In the genomic region with DNA sequence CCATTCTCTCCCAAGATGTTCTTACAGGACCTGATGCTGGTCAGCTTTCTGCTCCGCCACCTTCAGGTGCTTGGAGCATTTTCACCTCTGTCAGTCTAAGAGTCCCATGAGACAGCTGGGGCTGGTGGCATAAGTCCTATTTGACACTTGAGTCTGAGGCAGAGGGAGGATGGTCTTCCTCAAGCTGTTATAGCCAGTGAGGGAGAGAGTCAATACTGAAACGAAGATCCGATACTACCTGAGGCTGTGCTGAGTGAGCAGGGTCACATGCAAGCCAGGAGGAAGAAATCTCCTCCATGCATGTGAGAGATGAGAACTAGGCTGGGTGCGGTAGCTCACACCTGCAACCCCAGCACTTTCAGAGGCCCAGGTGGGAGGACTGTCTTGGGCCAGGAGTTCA, we compare ENCODE assay signal across 24 cellular contexts. TPM values are rescaled to one million over a fixed set of nuclear protein-coding genes. Genes with fewer than 3 reads are reported as not detected.
DNase-seq lines count a peak whose midpoint lies in the region; ATAC-seq and TF ChIP-seq lines count a peak whose summit lies in the region.
"Had no signal": no experiment of that assay in that cellular context is flagged by ENCODE, and none has a peak within 500 bp of the region (broad histone marks: within the 10 kb centered on the region; RNA-seq: fewer than 3 reads in every experiment).

No MANE protein-coding gene starts in this region.

- no peak overlapping the region for H3K56ac ChIP-seq in IMR-90 (ENCODE audit: extremely low read depth, insufficient read depth, low read length)

- H2BK20ac ChIP-seq in IMR-90 (ENCODE audit: low read depth, low read length): no peak overlapping the region

- H3K79me1 ChIP-seq in IMR-90 (ENCODE audit: low read depth in 1 of 2, low read length in 2 of 2): peaks cover 16 to 18% of the 10 kb centered on the region in 2 experiments

- H3K9ac ChIP-seq in IMR-90 (ENCODE audit: low read depth, low read length) (no peak overlapping the region), SK-N-SH (no peak overlapping the region)

- no peak for DNase-seq in activated CD8-positive, alpha-beta memory T cell treated with anti-CD3 and anti-CD28 coated beads, Interleukin-2, amount 10 ng/mL, durations not matched to agents 7 days and 5 days
- no peak for DNase-seq in activated CD8-positive, alpha-beta memory T cell treated with anti-CD3 and anti-CD28 coated beads, Interleukin-2, amount 50 U/mL, for 4 hours
- no peak for DNase-seq in IMR-90
- DNase-seq in RWPE1 (ENCODE audit: low spot score): no peak
- peak; percentile 10 for DNase-seq in osteoblast (ENCODE audit: insufficient read length, low spot score, missing footprints)
- DNase-seq in MV-4-11 (lab: John Stamatoyannopoulos, UW): no peak
- DNase-seq in NAMALWA (ENCODE audit: low spot score): no peak
- no peak for DNase-seq in SK-N-SH
- DNase-seq: ACHN, BE2C, DMS153, DND-41, MG63, NCI-H1092, NCI-H1417 treated with DMSO at 0.1 percent for 48 hours, NCI-H1694 treated with DMSO at 0.1 percent for 48 hours, NCI-H2081, NCI-H2227 treated with DMSO at 0.1 percent for 48 hours, NCI-H526 treated with DMSO at 0.1 percent for 48 hours, SJCRH30 had no signal

- no peaks in the 10 kb centered on the region for H3K9me3 ChIP-seq in IMR-90 (ENCODE audit: control insufficient read depth, insufficient read depth, low read length)
- no peaks in the 10 kb centered on the region for H3K9me3 ChIP-seq in osteoblast (ENCODE audit: low read depth, low read length)
- H3K9me3 ChIP-seq in SK-N-SH: no peaks in the 10 kb centered on the region
- H3K9me3 ChIP-seq: BE2C, MG63, SJCRH30 had no signal

- BruUV-seq in IMR-90 (replicated peaks; lab: Mats Ljungman, UMichigan): no TSS peak

- TF ChIP-seq CTCF in IMR-90 (conservative IDR thresholded peaks at IDR 0.05; ENCODE audit: low read depth, low read length): no peak
- TF ChIP-seq CTCF in RWPE1 (conservative IDR thresholded peaks at IDR 0.05; ENCODE audit: low read depth): no peak
- TF ChIP-seq CTCF in osteoblast (IDR thresholded peaks at IDR 0.05; ENCODE audit: extremely low read depth, low read depth, low read length): no peak
- TF ChIP-seq CTCF in SK-N-SH (IDR thresholded peaks at IDR 0.05): no peak

- H3K36me3 Mint-ChIP-seq in activated CD8-positive, alpha-beta memory T cell treated with anti-CD3 and anti-CD28 coated beads, Interleukin-2, amount 10 ng/mL, durations not matched to agents 7 days and 5 days: peaks cover 13% of the 10 kb centered on the region

- H3K27ac ChIP-seq in IMR-90 (ENCODE audit: insufficient read depth, low read length) (no peak overlapping the region), RWPE1 (peak overlapping the region; percentile 42; the same call in 1 of the 2 replicates), osteoblast (ENCODE audit: low read depth, low read length) (no peak overlapping the region), SK-N-SH (ENCODE audit: low read depth in 2 of 2, low read length in 1 of 2) (no peak overlapping the region)
- H3K27ac ChIP-seq: 22Rv1, HL-60, SJCRH30 had no signal

- H3K18ac ChIP-seq in IMR-90 (ENCODE audit: low read depth, low read length): no peak overlapping the region

- no peaks in the 10 kb centered on the region for H3K9me1 ChIP-seq in IMR-90 (ENCODE audit: insufficient read depth, low read length)

- no peaks in the 10 kb centered on the region for H3K27me3 ChIP-seq in IMR-90 (ENCODE audit: control insufficient read depth, insufficient read depth, low read length)
- H3K27me3 ChIP-seq in osteoblast (ENCODE audit: insufficient read depth, low read length): no peaks in the 10 kb centered on the region
- H3K27me3 ChIP-seq in SK-N-SH (ENCODE audit: insufficient read depth): no peaks in the 10 kb centered on the region
- H3K27me3 ChIP-seq: BE2C, MG63, SJCRH30 had no signal

- in situ Hi-C loops in IMR-90 (cut with MboI; ENCODE audit: low sequenced_read_pairs): no loop called here

- WGBS in IMR-90 (ENCODE audit: extremely low coverage in 2 of 2, insufficient read length in 1 of 2), 2 experiments: 100% methylated on average over 1 of the region's 4 CpGs; no CpG with 5 or more reads in 1 of the 2 experiments
- 97% methylated on average over 4 of the region's 4 CpGs for WGBS in SK-N-SH (ENCODE audit: low lambda C conversion rate)

- peak overlapping the region; percentile 15 for H3K27ac Mint-ChIP-seq in activated CD8-positive, alpha-beta memory T cell treated with anti-CD3 and anti-CD28 coated beads, Interleukin-2, amount 10 ng/mL, durations not matched to agents 7 days and 5 days
- H3K27ac Mint-ChIP-seq: CD14-positive monocyte had no signal

- H2AK9ac ChIP-seq in IMR-90 (replicated peaks; ENCODE audit: low read depth, low read length, poor library complexity): peak overlapping the region; percentile 34

- H2AFZ ChIP-seq in IMR-90 (replicated peaks; ENCODE audit: low read length, poor library complexity): no peak overlapping the region
- no peak overlapping the region for H2AFZ ChIP-seq in osteoblast (ENCODE audit: low read length)
- H2AFZ ChIP-seq in SK-N-SH (ENCODE audit: low read depth): no peak overlapping the region

- H3K4me2 ChIP-seq in IMR-90 (ENCODE audit: low read depth, low read length) (no peak overlapping the region), osteoblast (ENCODE audit: insufficient read depth, low read length) (no peak overlapping the region), SK-N-SH (no peak overlapping the region)

- H3K4ac ChIP-seq in IMR-90 (ENCODE audit: low read depth, low read length): no peak overlapping the region

- no peak overlapping the region for H4K8ac ChIP-seq in IMR-90 (ENCODE audit: low read depth in 2 of 2, low read length in 2 of 2)

- H3K36me3 ChIP-seq in IMR-90 (ENCODE audit: control insufficient read depth, insufficient read depth, low read length) (peaks cover 35% of the 10 kb centered on the region), osteoblast (ENCODE audit: insufficient read depth, low read length) (peaks cover 43% of the 10 kb centered on the region), SK-N-SH (replicated peaks in 1 of 2; ENCODE audit: control insufficient read depth in 1 of 2, insufficient read depth in 2 of 2, low read length in 1 of 2) (peaks cover 8 to 39% of the 10 kb centered on the region in 2 experiments)
- H3K36me3 ChIP-seq: BE2C, SJCRH30 had no signal

- no peak overlapping the region for H2BK5ac ChIP-seq in IMR-90 (ENCODE audit: low read depth, low read length, poor library complexity, severe bottlenecking)

- H3K14ac ChIP-seq in IMR-90 (replicated peaks; ENCODE audit: low read depth, low read length): no peak overlapping the region

- no peak overlapping the region for H2BK120ac ChIP-seq in IMR-90 (ENCODE audit: low read depth, low read length)

- no peak overlapping the region for H3K4me3 Mint-ChIP-seq in activated CD8-positive, alpha-beta memory T cell treated with anti-CD3 and anti-CD28 coated beads, Interleukin-2, amount 10 ng/mL, durations not matched to agents 7 days and 5 days
- H3K4me3 Mint-ChIP-seq: CD14-positive monocyte had no signal

- POLR2A ChIA-PET in IMR-90 (lab: Charles Lee; ENCODE audit: unreplicated experiment): no interaction called here
- POLR2A ChIA-PET in RWPE1 (lab: Yijun Ruan, JAX; ENCODE audit: low non-redundant PET): interaction anchor here (0.5 kb wide), 1 partner anchor 723 kb away, joined by 3 read pairs; no protein-coding TSS in a partner anchor
- POLR2A ChIA-PET in SK-N-SH (lab: Yijun Ruan, JAX): interaction anchor here (1.2 kb wide), 1 partner anchor 23 kb away, joined by 4 read pairs; no protein-coding TSS in a partner anchor

- H3K23ac ChIP-seq in IMR-90 (ENCODE audit: low read depth, low read length): no peak overlapping the region

- dilution Hi-C loops in IMR-90 (cut with HindIII; ENCODE audit: low sequenced_read_pairs, unreplicated experiment): no loop called here

- H3K4me1 ChIP-seq in IMR-90 (ENCODE audit: control insufficient read depth, insufficient read depth, low read length): peaks cover 4% of the 10 kb centered on the region; the same call in 1 of the 2 replicates
- peaks cover 10% of the 10 kb centered on the region for H3K4me1 ChIP-seq in osteoblast (ENCODE audit: insufficient read depth, low read length)
- peaks cover 8% of the 10 kb centered on the region in 2 experiments; a peak in 3 of 4 replicates for H3K4me1 ChIP-seq in SK-N-SH (ENCODE audit: control insufficient read depth in 1 of 2, insufficient read depth in 2 of 2, low read depth in 1 of 2, low read length in 1 of 2)
- H3K4me1 ChIP-seq: BE2C, SJCRH30 had no signal

- no peaks in the 10 kb centered on the region for H3K9me2 ChIP-seq in SK-N-SH

- no peak for TF ChIP-seq RAD21 in IMR-90 (IDR thresholded peaks at IDR 0.05; ENCODE audit: low read length)
- TF ChIP-seq RAD21 in SK-N-SH (IDR thresholded peaks at IDR 0.05; ENCODE audit: low read length): no peak

- H3K4me3 ChIP-seq in IMR-90 (ENCODE audit: insufficient read depth, low read depth, low read length) (no peak overlapping the region), osteoblast (ENCODE audit: insufficient read depth, low read length) (no peak overlapping the region), SK-N-SH (ENCODE audit: low read depth in 2 of 2, low read length in 1 of 2) (no peak overlapping the region)
- H3K4me3 ChIP-seq: MG63, SJCRH30 had no signal

- no peaks in the 10 kb centered on the region for H3K9me3 Mint-ChIP-seq in activated CD8-positive, alpha-beta memory T cell treated with anti-CD3 and anti-CD28 coated beads, Interleukin-2, amount 10 ng/mL, durations not matched to agents 7 days and 5 days (ENCODE audit: low read depth)
- H3K9me3 Mint-ChIP-seq: CD14-positive monocyte had no signal

- ATAC-seq in activated CD8-positive, alpha-beta memory T cell treated with anti-CD3 and anti-CD28 coated beads, Interleukin-2, amount 10 ng/mL, durations not matched to agents 7 days and 5 days: no peak
- ATAC-seq in IMR-90 (ENCODE audit: low read depth): no peak
- ATAC-seq: Right ventricle myocardium inferior had no signal

- no peaks in the 10 kb centered on the region for H3K27me3 Mint-ChIP-seq in activated CD8-positive, alpha-beta memory T cell treated with anti-CD3 and anti-CD28 coated beads, Interleukin-2, amount 10 ng/mL, durations not matched to agents 7 days and 5 days

- no peak overlapping the region for H4K91ac ChIP-seq in IMR-90 (ENCODE audit: insufficient read depth, low read depth, low read length)

- no peak for TF ChIP-seq POLR2A in IMR-90 (IDR thresholded peaks at IDR 0.05; ENCODE audit: low read depth, low read length)

- intact Hi-C loops in IMR-90 (cut with micrococcal nuclease): no loop called here

- peaks cover 18% of the 10 kb centered on the region for H3F3A ChIP-seq in SK-N-SH (replicated peaks; ENCODE audit: insufficient read depth)

- H2BK15ac ChIP-seq in IMR-90 (ENCODE audit: low read depth, low read length): no peak overlapping the region

- H3K4me1 Mint-ChIP-seq in activated CD8-positive, alpha-beta memory T cell treated with anti-CD3 and anti-CD28 coated beads, Interleukin-2, amount 10 ng/mL, durations not matched to agents 7 days and 5 days: peaks cover 13% of the 10 kb centered on the region

- peaks cover 15% of the 10 kb centered on the region for H3K79me2 ChIP-seq in osteoblast (ENCODE audit: insufficient read depth, low read length)
- peaks cover 14% of the 10 kb centered on the region for H3K79me2 ChIP-seq in SK-N-SH (ENCODE audit: insufficient read depth)

- H4K5ac ChIP-seq in IMR-90 (ENCODE audit: low read depth, low read length): no peak overlapping the region

- no peak for TF ChIP-seq EP300 in SK-N-SH (IDR thresholded peaks at IDR 0.05; ENCODE audit: borderline replicate concordance in 1 of 2, low read depth in 1 of 2, low read length in 1 of 2)

- H4K20me1 ChIP-seq in IMR-90 (ENCODE audit: insufficient read depth, low read length) (no peaks in the 10 kb centered on the region; the same call in 1 of the 2 replicates), osteoblast (ENCODE audit: insufficient read depth, low read length) (no peaks in the 10 kb centered on the region), SK-N-SH (ENCODE audit: insufficient read depth) (no peaks in the 10 kb centered on the region)

- no peak overlapping the region for H2AK5ac ChIP-seq in IMR-90 (ENCODE audit: low read depth, low read length)

- CTCF ChIA-PET in activated CD8-positive, alpha-beta memory T cell treated with anti-CD3 and anti-CD28 coated beads, Interleukin-2, amount 10 ng/mL, durations not matched to agents 7 days and 5 days (lab: Charles Lee): interaction anchor here (1.0 to 1.8 kb wide), 3 partner anchors 21 to 27 kb away, joined by 3 to 5 read pairs (median 3); a partner anchor contains a TSS
- CTCF ChIA-PET in IMR-90 (lab: Yijun Ruan, JAX) (no interaction called here), RWPE1 (lab: Yijun Ruan, JAX) (interaction anchor here (0.6 kb wide), 1 partner anchor 15 kb away, joined by 3 read pairs; no protein-coding TSS in a partner anchor), SK-N-SH (lab: Yijun Ruan, JAX) (interaction anchor here (1.9 to 2.6 kb wide), 2 partner anchors 20 to 23 kb away, joined by 11 to 13 read pairs; a partner anchor contains a TSS)

RNA-seq across cellular contexts. Expression of a gene that starts 5.6 kb away (rescaled TPM):
- 10 to 100 TPM; 28.3 to 32.4 TPM for total RNA-seq in activated CD8-positive, alpha-beta memory T cell treated with anti-CD3 and anti-CD28 coated beads, Interleukin-2, amount 10 ng/mL, durations not matched to agents 7 days and 5 days
- total RNA-seq in IMR-90 (2012; rRNA removed): 24.0 and 27.2 TPM in 2 replicates
- 67.5 and 75.6 TPM in 2 replicates for polyA plus RNA-seq in IMR-90 (2012; rRNA removed)
- 38.1 and 65.8 TPM in 2 replicates for polyA plus RNA-seq in IMR-90 (2012; cell fraction: cytosol; rRNA removed)
- 88.1 and 130 TPM in 2 replicates for polyA plus RNA-seq in IMR-90 (2012; cell fraction: nucleus; rRNA removed; ENCODE audit: low replicate concordance)
- 38.6 and 39.4 TPM in 2 replicates for total RNA-seq in osteoblast
- polyA plus RNA-seq in SK-N-SH (2012; rRNA removed): 55.7 and 75.9 TPM in 2 replicates
- 29.4 and 37.0 TPM in 2 replicates for polyA plus RNA-seq in SK-N-SH (2012; cell fraction: cytosol; rRNA removed)
- polyA plus RNA-seq in SK-N-SH (2012; cell fraction: nucleus; rRNA removed): 101 and 124 TPM in 2 replicates

RNA-seq across cellular contexts. Expression of a gene that starts 5.8 kb away (rescaled TPM):
- total RNA-seq in activated CD8-positive, alpha-beta memory T cell treated with anti-CD3 and anti-CD28 coated beads, Interleukin-2, amount 10 ng/mL, durations not matched to agents 7 days and 5 days: 100 to 1,000 TPM; 128 to 147 TPM
- total RNA-seq in IMR-90 (2012; rRNA removed): 9.1 and 10.0 TPM in 2 replicates
- 14.0 and 14.9 TPM in 2 replicates for polyA plus RNA-seq in IMR-90 (2012; rRNA removed)
- polyA plus RNA-seq in IMR-90 (2012; cell fraction: cytosol; rRNA removed): 6.1 and 14.3 TPM in 2 replicates
- 14.9 and 15.2 TPM in 2 replicates for polyA plus RNA-seq in IMR-90 (2012; cell fraction: nucleus; rRNA removed; ENCODE audit: low replicate concordance)
- total RNA-seq in osteoblast: 2.1 and 3.3 TPM in 2 replicates
- 13.1 and 16.3 TPM in 2 replicates for polyA plus RNA-seq in SK-N-SH (2012; rRNA removed)
- polyA plus RNA-seq in SK-N-SH (2012; cell fraction: cytosol; rRNA removed): 11.4 and 12.7 TPM in 2 replicates
- polyA plus RNA-seq in SK-N-SH (2012; cell fraction: nucleus; rRNA removed): 19.1 and 21.6 TPM in 2 replicates

RNA-seq across cellular contexts. Expression of a gene that starts 6.4 kb away (rescaled TPM):
- 100 to 1,000 TPM; 104 to 116 TPM for total RNA-seq in activated CD8-positive, alpha-beta memory T cell treated with anti-CD3 and anti-CD28 coated beads, Interleukin-2, amount 10 ng/mL, durations not matched to agents 7 days and 5 days
- total RNA-seq in IMR-90 (2012; rRNA removed): 82.5 and 113 TPM in 2 replicates
- 56.3 and 71.2 TPM in 2 replicates for polyA plus RNA-seq in IMR-90 (2012; rRNA removed)
- polyA plus RNA-seq in IMR-90 (2012; cell fraction: cytosol; rRNA removed): 72.8 and 96.0 TPM in 2 replicates
- polyA plus RNA-seq in IMR-90 (2012; cell fraction: nucleus; rRNA removed; ENCODE audit: low replicate concordance): 76.6 and 194 TPM in 2 replicates
- total RNA-seq in osteoblast: 122 and 153 TPM in 2 replicates
- polyA plus RNA-seq in SK-N-SH (2012; rRNA removed): 59.1 and 59.9 TPM in 2 replicates
- 18.5 and 33.0 TPM in 2 replicates for polyA plus RNA-seq in SK-N-SH (2012; cell fraction: cytosol; rRNA removed)
- 93.7 and 181 TPM in 2 replicates for polyA plus RNA-seq in SK-N-SH (2012; cell fraction: nucleus; rRNA removed)

RNA-seq across cellular contexts. Expression of a gene that starts 22.1 kb away (rescaled TPM):
- total RNA-seq in activated CD8-positive, alpha-beta memory T cell treated with anti-CD3 and anti-CD28 coated beads, Interleukin-2, amount 10 ng/mL, durations not matched to agents 7 days and 5 days: 10 to 100 TPM; 21.0 to 26.2 TPM
- 4.7 and 5.7 TPM in 2 replicates for total RNA-seq in IMR-90 (2012; rRNA removed)
- polyA plus RNA-seq in IMR-90 (2012; rRNA removed): 7.6 and 11.5 TPM in 2 replicates
- 12.0 and 19.9 TPM in 2 replicates for polyA plus RNA-seq in IMR-90 (2012; cell fraction: cytosol; rRNA removed)
- 27.7 and 50.8 TPM in 2 replicates for polyA plus RNA-seq in IMR-90 (2012; cell fraction: nucleus; rRNA removed; ENCODE audit: low replicate concordance)
- total RNA-seq in osteoblast: 8.8 and 10.1 TPM in 2 replicates
- polyA plus RNA-seq in SK-N-SH (2012; rRNA removed): 87.8 and 90.0 TPM in 2 replicates
- 38.0 and 59.9 TPM in 2 replicates for polyA plus RNA-seq in SK-N-SH (2012; cell fraction: cytosol; rRNA removed)
- 161 and 164 TPM in 2 replicates for polyA plus RNA-seq in SK-N-SH (2012; cell fraction: nucleus; rRNA removed)

RNA-seq across cellular contexts. Expression of a gene that starts 27.9 kb away (rescaled TPM):
- total RNA-seq in activated CD8-positive, alpha-beta memory T cell treated with anti-CD3 and anti-CD28 coated beads, Interleukin-2, amount 10 ng/mL, durations not matched to agents 7 days and 5 days: 10 to 100 TPM; 10.5 to 13.5 TPM
- total RNA-seq in IMR-90 (2012; rRNA removed) (3.6 and 3.9 TPM in 2 replicates), osteoblast (12.3 and 12.4 TPM in 2 replicates)
- polyA plus RNA-seq in IMR-90 (2012; rRNA removed) (5.9 and 7.7 TPM in 2 replicates), SK-N-SH (2012; rRNA removed) (5.6 and 5.9 TPM in 2 replicates)
- polyA plus RNA-seq in IMR-90 (2012; cell fraction: cytosol; rRNA removed): 11.1 and 11.4 TPM in 2 replicates
- 2.5 and 10.5 TPM in 2 replicates for polyA plus RNA-seq in IMR-90 (2012; cell fraction: nucleus; rRNA removed; ENCODE audit: low replicate concordance)
- 2.4 and 4.1 TPM in 2 replicates for polyA plus RNA-seq in SK-N-SH (2012; cell fraction: cytosol; rRNA removed)
- polyA plus RNA-seq in SK-N-SH (2012; cell fraction: nucleus; rRNA removed): 4.1 and 8.9 TPM in 2 replicates

Comparison
In these comparisons a context has a peak if more than half of its experiments do, and no peak if none do; other contexts are left out.
1. RNA of a gene that starts 5.8 kb away (total RNA-seq): 128 to 147 TPM in activated CD8-positive, alpha-beta memory T cell treated with anti-CD3 and anti-CD28 coated beads, Interleukin-2, amount 10 ng/mL, durations not matched to agents 7 days and 5 days; 9.1 to 10.0 TPM in IMR-90 and 2.1 to 3.3 TPM in osteoblast; every median in the first group is over 10 times any median in the second.